ENCODE assay signal across 16 cellular contexts in the genomic region with DNA sequence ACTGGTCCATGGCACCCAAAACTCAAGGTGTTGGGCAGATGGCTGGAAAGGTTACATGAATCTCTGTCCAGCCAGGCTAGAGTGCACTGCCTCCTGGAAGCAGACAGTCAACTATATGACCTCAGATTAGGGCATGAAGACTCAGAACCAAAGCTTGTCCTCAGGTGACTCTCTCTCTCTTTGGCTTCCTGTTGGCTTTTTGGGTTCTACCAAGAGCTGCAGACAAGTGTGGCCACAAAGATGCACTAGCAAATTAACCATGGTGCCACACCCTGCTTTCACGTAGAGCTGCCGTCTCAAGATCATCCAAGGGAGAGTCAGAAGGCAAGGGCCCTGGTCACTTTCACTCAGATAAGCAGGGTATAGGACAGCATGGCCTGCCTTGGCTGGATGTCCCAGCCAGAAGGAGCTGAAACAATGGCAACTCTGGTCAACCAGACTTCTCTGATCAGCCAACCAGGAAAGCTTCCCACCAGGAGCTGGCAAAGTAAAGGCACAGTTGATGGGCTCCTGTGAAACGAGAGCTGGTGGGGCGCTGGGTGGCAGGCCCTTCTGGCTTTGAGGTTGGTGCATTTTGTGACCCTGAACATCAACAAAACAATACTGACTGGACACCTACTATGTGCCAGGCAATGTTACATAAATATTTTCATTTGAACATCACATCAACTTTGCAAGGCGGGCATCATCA. TPM values are rescaled to one million over a fixed set of nuclear protein-coding genes. Genes with fewer than 3 reads are reported as not detected.
"Had no signal": no experiment of that assay in that cellular context is flagged by ENCODE, and none has a peak within 500 bp of the region (broad histone marks: within the 10 kb centered on the region; RNA-seq: fewer than 3 reads in every experiment).

No MANE protein-coding gene starts in this region.

- DNase-seq: activated B cell treated with CpG ODN at 0.5 μM for 24 hours; activated CD4-positive, alpha-beta T cell treated with anti-CD3 and anti-CD28 coated beads, Interleukin-2, amount 10 ng/mL, durations not matched to agents 24 days and 14 days; activated effector memory CD4-positive, alpha-beta T cell treated with anti-CD3 and anti-CD28 coated beads, Interleukin-2, amount 50 U/mL, for 16 hours; activated T-cell treated with anti-CD3 and anti-CD28 coated beads, Interleukin-2, amount 50 U/mL, for 1 hour; aorta; foreskin keratinocyte; head of caudate nucleus; mucosa of descending colon; natural killer cell; stimulated activated CD4-positive, alpha-beta T cell treated with anti-CD3 and anti-CD28 coated beads, Interleukin-15, amount 100 ng/mL, for 24 hours; stimulated activated CD4-positive, alpha-beta T cell treated with anti-CD3 and anti-CD28 coated beads, Interleukin-4, amount 100 ng/mL, for 24 hours; trophoblast cell had no signal

- H3K36me3 Mint-ChIP-seq: activated naive CD8-positive, alpha-beta T cell; natural killer cell had no signal

- H3K4me3 Mint-ChIP-seq: activated B cell treated with CpG ODN at 0.5 μM for 24 hours; activated CD4-positive, alpha-beta T cell treated with anti-CD3 and anti-CD28 coated beads, Interleukin-2, amount 10 ng/mL, durations not matched to agents 24 days and 14 days; activated naive CD8-positive, alpha-beta T cell; natural killer cell; T-helper 1 cell treated with Interleukin-12 subunit alpha and Interleukin-12 subunit beta and Interleukin-4 antibody, amounts not matched to agents 30 μg/mL and 1 μg/mL, for 36 hours had no signal

- H3K27ac ChIP-seq: foreskin keratinocyte had no signal

- H3K27me3 ChIP-seq: foreskin keratinocyte had no signal

- H3K27ac Mint-ChIP-seq: activated B cell treated with CpG ODN at 0.5 μM for 24 hours; activated CD4-positive, alpha-beta T cell treated with anti-CD3 and anti-CD28 coated beads, Interleukin-2, amount 10 ng/mL, durations not matched to agents 24 days and 14 days; activated naive CD8-positive, alpha-beta T cell; natural killer cell; T-helper 1 cell treated with Interleukin-12 subunit alpha and Interleukin-12 subunit beta and Interleukin-4 antibody, amounts not matched to agents 30 μg/mL and 1 μg/mL, for 36 hours had no signal

- H3K4me1 Mint-ChIP-seq: activated B cell treated with CpG ODN at 0.5 μM for 24 hours had no signal

- H3K9me3 Mint-ChIP-seq: activated B cell treated with CpG ODN at 0.5 μM for 24 hours; activated CD4-positive, alpha-beta T cell treated with anti-CD3 and anti-CD28 coated beads, Interleukin-2, amount 10 ng/mL, durations not matched to agents 24 days and 14 days; natural killer cell; T-helper 1 cell treated with Interleukin-12 subunit alpha and Interleukin-12 subunit beta and Interleukin-4 antibody, amounts not matched to agents 30 μg/mL and 1 μg/mL, for 36 hours had no signal

- ATAC-seq: foreskin keratinocyte, left lobe of liver, mucosa of descending colon, natural killer cell, SK-N-SH treated with all-trans-retinoic acid at 6 μM for 48 hours had no signal

- H3K4me3 ChIP-seq: mucosa of descending colon had no signal

- H3K9me3 ChIP-seq: mucosa of descending colon had no signal

RNA-seq across cellular contexts. Expression of a gene that starts 31.9 kb away (rescaled TPM):
- total RNA-seq: activated B cell treated with CpG ODN at 0.5 μM for 24 hours had no signal
